In genomic region chr19:43562698-43563241, GRCh38 we compare ENCODE assay signal across 8 cellular contexts. TPM values are rescaled to one million over a fixed set of nuclear protein-coding genes. Genes with fewer than 3 reads are reported as not detected.
DNase-seq lines count a peak whose midpoint lies in the region; ATAC-seq and TF ChIP-seq lines count a peak whose summit lies in the region.

No MANE protein-coding gene starts in this region.

- peak overlapping the region; percentile 78 for H3K9ac ChIP-seq in BLaER1

- H4K20me1 ChIP-seq in BLaER1 = no peaks in the 10 kb centered on the region

- H3K4me2 ChIP-seq in BLaER1 = peak overlapping the region; percentile 87

- peaks cover 84% of the 10 kb centered on the region for H3K4me1 ChIP-seq in BLaER1

- H3K27ac Mint-ChIP-seq in Calu3 (ENCODE audit: unreplicated experiment) = no peak overlapping the region

- intact Hi-C loops in Calu3 (cut with micrococcal nuclease; ENCODE audit: unreplicated experiment) = no loop called here

- no peaks in the 10 kb centered on the region for H3K27me3 Mint-ChIP-seq in Calu3 (ENCODE audit: unreplicated experiment)

- H3K4me3 ChIP-seq in BLaER1 (no peak overlapping the region), cardiac fibroblast (replicated peaks in 1 of 2; ENCODE audit: low read depth in 2 of 2, low read length in 2 of 2) (no peak overlapping the region)

- no peak overlapping the region for H3K4me3 Mint-ChIP-seq in Calu3 (ENCODE audit: low read depth, unreplicated experiment)

- H3K27me3 ChIP-seq in BLaER1 = no peaks in the 10 kb centered on the region

- H3K4me1 Mint-ChIP-seq in Calu3 (ENCODE audit: low read depth, unreplicated experiment) = peaks cover 8% of the 10 kb centered on the region

- BruUV-seq in Calu3 (replicated peaks; lab: Mats Ljungman, UMichigan) = no TSS peak

- TF ChIP-seq CTCF in cardiac fibroblast (IDR thresholded peaks at IDR 0.05; ENCODE audit: low read depth, low read length) (no peak), Calu3 (IDR thresholded peaks at IDR 0.05; ENCODE audit: unreplicated experiment) (no peak)

- DNase-seq in NCI-H1436 treated with DMSO at 0.1 percent for 48 hours (lab: John Stamatoyannopoulos, UW) (peak; percentile 71), cardiac fibroblast (ENCODE audit: low read depth in 2 of 2) (peak; percentile 86 to 87), medulla oblongata (ENCODE audit: extremely low spot score) (peak; percentile 74), Calu3 (no peak)
- peak; percentile 48 to 68 for DNase-seq in stimulated activated CD8-positive, alpha-beta memory T cell treated with anti-CD3 and anti-CD28 coated beads, Interleukin-4, amount 100 ng/mL, for 4 hours (ENCODE audit: low read depth in 2 of 2, low spot score in 1 of 2)

- H3K36me3 ChIP-seq in BLaER1 = peaks cover 15% of the 10 kb centered on the region

- H3K36me3 Mint-ChIP-seq in Calu3 (ENCODE audit: insufficient read depth, unreplicated experiment) = peaks cover 23% of the 10 kb centered on the region

- H3K9me3 Mint-ChIP-seq in Calu3 (ENCODE audit: low read depth, unreplicated experiment) = no peaks in the 10 kb centered on the region

- peak overlapping the region; percentile 95 for H3K27ac ChIP-seq in BLaER1

- ATAC-seq in GM21390 (IDR thresholded peaks at IDR 0.05; ENCODE audit: unreplicated experiment) = peak; percentile 69
- peak; percentile 94 to 98 for ATAC-seq in activated CD4-positive, CD25-positive, alpha-beta regulatory T cell treated with anti-CD3 and anti-CD28 coated beads, Interleukin-2, amount 50 U/mL, for 24 hours

- CTCF ChIA-PET in Calu3 (lab: Charles Lee) = no interaction called here

- no peaks in the 10 kb centered on the region for H3K9me3 ChIP-seq in BLaER1

RNA-seq across cellular contexts. Expression of gene XRCC1, which starts 12.6 kb away (rescaled TPM):
- total RNA-seq in Calu3 (2022) = 55.8 and 56.8 TPM in 2 replicates

RNA-seq across cellular contexts. Expression of gene PINLYP, which starts 12.8 kb away (rescaled TPM):
- 0.17 and 0.76 TPM in 2 replicates for total RNA-seq in Calu3 (2022)

RNA-seq across cellular contexts. Expression of gene ZNF575, which starts 29.8 kb away (rescaled TPM):
- 2.2 and 2.8 TPM in 2 replicates for total RNA-seq in Calu3 (2022)

RNA-seq across cellular contexts. Expression of gene IRGQ, which starts 33.2 kb away (rescaled TPM):
- total RNA-seq in Calu3 (2022) = 34.2 and 36.1 TPM in 2 replicates

RNA-seq across cellular contexts. Expression of gene ZNF576, which starts 33.6 kb away (rescaled TPM):
- total RNA-seq in Calu3 (2022) = 19.4 and 20.7 TPM in 2 replicates
